In the genomic region with DNA sequence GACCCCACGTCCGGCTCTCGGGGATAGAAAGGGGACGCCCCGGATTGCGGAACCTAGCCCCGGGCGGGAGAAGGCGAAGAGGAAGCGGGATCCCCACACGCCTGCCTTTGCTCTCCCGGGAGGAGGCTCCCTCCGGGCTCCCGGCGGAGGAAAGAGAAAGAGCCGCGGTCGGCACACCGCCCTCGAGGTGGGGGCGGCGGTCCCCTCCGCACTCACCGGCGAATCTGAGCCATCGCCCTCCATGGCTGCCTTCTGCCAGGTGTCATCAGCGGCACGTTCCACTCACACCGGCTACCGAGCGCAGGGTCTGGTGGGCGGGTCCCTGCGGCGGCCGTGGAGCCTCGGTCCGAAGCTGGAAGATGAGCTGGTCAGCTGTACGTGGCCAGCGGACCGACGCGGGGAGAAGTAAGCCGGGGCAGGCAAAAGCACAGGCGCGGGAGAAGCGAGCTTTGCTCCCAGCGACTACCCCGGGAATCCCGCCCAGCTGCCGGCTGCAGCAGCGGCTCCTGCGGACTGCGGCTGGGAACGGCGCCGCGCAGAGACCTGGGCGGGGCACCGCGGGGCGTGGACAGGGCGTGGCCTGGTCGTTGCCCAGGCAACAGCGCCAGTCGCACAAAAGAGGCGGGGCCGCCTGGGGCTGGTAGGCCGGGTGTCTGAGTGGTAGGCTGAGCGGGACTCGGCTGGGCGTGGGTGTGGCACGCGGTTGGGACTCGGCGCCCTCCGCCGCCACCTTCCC, we compare ENCODE assay signal across 8 cellular contexts. TPM values are rescaled to one million over a fixed set of nuclear protein-coding genes. Genes with fewer than 3 reads are reported as not detected.
DNase-seq lines count a peak whose midpoint lies in the region; ATAC-seq, FAIRE-seq and TF ChIP-seq lines count a peak whose summit lies in the region.

A gene with protein sequence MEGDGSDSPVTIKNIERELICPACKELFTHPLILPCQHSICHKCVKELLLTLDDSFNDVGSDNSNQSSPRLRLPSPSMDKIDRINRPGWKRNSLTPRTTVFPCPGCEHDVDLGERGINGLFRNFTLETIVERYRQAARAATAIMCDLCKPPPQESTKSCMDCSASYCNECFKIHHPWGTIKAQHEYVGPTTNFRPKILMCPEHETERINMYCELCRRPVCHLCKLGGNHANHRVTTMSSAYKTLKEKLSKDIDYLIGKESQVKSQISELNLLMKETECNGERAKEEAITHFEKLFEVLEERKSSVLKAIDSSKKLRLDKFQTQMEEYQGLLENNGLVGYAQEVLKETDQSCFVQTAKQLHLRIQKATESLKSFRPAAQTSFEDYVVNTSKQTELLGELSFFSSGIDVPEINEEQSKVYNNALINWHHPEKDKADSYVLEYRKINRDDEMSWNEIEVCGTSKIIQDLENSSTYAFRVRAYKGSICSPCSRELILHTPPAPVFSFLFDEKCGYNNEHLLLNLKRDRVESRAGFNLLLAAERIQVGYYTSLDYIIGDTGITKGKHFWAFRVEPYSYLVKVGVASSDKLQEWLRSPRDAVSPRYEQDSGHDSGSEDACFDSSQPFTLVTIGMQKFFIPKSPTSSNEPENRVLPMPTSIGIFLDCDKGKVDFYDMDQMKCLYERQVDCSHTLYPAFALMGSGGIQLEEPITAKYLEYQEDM (minus strand): TSS at position 517 of the 736 bp plus-strand sequence. CDS start 274 bp downstream, at position 243.

- H3K4me1 ChIP-seq in left ventricle myocardium inferior (peaks cover 27% of the 10 kb centered on the region), prostate gland (replicated peaks) (peaks cover 4% of the 10 kb centered on the region)

- H3K27me3 ChIP-seq in left ventricle myocardium inferior (ENCODE audit: low read depth) = peaks cover 82% of the 10 kb centered on the region
- no peaks in the 10 kb centered on the region for H3K27me3 ChIP-seq in prostate gland (replicated peaks; ENCODE audit: insufficient read depth)

- intact Hi-C loops in left ventricle myocardium inferior (cut with micrococcal nuclease) (no loop called here), prostate gland (cut with DNase I) (no loop called here)

- TF ChIP-seq CTCF in left ventricle myocardium inferior (IDR thresholded peaks at IDR 0.05; ENCODE audit: borderline replicate concordance) = peak; percentile 32
- peak in 2 of 4 experiments; percentile 11 to 20 for TF ChIP-seq CTCF in prostate gland (IDR thresholded peaks at IDR 0.05)

- ATAC-seq in HG02798 (IDR thresholded peaks at IDR 0.05; ENCODE audit: poor library complexity, unreplicated experiment) = peak; percentile 99

- WGBS in prostate gland = under 1% methylated on average over 51 of the region's 77 CpGs

- FAIRE-seq in GM12892 (lab: Jason Lieb, UNC) = peak; percentile 99

- no peak for TF ChIP-seq POLR2A in GM12892 (IDR thresholded peaks at IDR 0.05; ENCODE audit: low read depth, low read length)
- TF ChIP-seq POLR2A in prostate gland (IDR thresholded peaks at IDR 0.05) = peak; percentile 73

- H3K27ac ChIP-seq in left ventricle myocardium inferior (replicated peaks) (peak within 1 kb of the TSS; percentile 37), prostate gland (peak within 1 kb of the TSS; percentile 77 to 87)

- DNase-seq in GM12892 (ENCODE audit: insufficient read length) (peak; percentile 74), NCI-H1417 treated with DMSO at 0.1 percent for 48 hours (lab: John Stamatoyannopoulos, UW) (peak; percentile 56), T follicular helper cell (ENCODE audit: low read depth) (peak; percentile 74), amniotic epithelial cell (ENCODE audit: low read depth) (peak; percentile 83), left ventricle myocardium inferior (peak; percentile 91), prostate gland (ENCODE audit: low spot score) (peak; percentile 92), ureter (ENCODE audit: low spot score) (peak; percentile 92)

- H3K4me3 ChIP-seq in left ventricle myocardium inferior (peak within 1 kb of the TSS; percentile 85), prostate gland (peak within 1 kb of the TSS; percentile 67 to 80)

- H3K9me3 ChIP-seq in left ventricle myocardium inferior (replicated peaks) (no peaks in the 10 kb centered on the region), prostate gland (no peaks in the 10 kb centered on the region)

- H3K36me3 ChIP-seq in left ventricle myocardium inferior (no peaks in the 10 kb centered on the region), prostate gland (no peaks in the 10 kb centered on the region)

RNA-seq across cellular contexts. Expression of the gene that starts here (rescaled TPM):
- polyA plus RNA-seq in GM12892 (2012; ENCODE audit: missing spikeins) = 0.17 TPM
- total RNA-seq in left ventricle myocardium inferior = 0.44 TPM
- total RNA-seq in prostate gland = 10 to 100 TPM; 37.3 to 38.5 TPM
- total RNA-seq in ureter = 0.62 TPM

Comparison
In these comparisons a context has a peak if more than half of its experiments do, and no peak if none do; other contexts are left out.
1. Peak in every context shown above with its lines: DNase-seq, ATAC-seq, H3K4me3 ChIP-seq and H3K27ac ChIP-seq.
2. RNA of the gene that starts here (total RNA-seq): 37.3 to 38.5 TPM in prostate gland; 0.62 TPM in ureter (single experiment) and 0.44 TPM in left ventricle myocardium inferior (single experiment); every median in the first group is over 10 times any median in the second.
3. Peak in DNase-seq, H3K4me3 ChIP-seq and H3K27ac ChIP-seq in left ventricle myocardium inferior; RNA of the gene not detected or under 1 TPM.
4. Peak in DNase-seq in ureter; RNA of the gene not detected or under 1 TPM.